Comparison of ENCODE assay signal across 18 cellular contexts in the genomic region with DNA sequence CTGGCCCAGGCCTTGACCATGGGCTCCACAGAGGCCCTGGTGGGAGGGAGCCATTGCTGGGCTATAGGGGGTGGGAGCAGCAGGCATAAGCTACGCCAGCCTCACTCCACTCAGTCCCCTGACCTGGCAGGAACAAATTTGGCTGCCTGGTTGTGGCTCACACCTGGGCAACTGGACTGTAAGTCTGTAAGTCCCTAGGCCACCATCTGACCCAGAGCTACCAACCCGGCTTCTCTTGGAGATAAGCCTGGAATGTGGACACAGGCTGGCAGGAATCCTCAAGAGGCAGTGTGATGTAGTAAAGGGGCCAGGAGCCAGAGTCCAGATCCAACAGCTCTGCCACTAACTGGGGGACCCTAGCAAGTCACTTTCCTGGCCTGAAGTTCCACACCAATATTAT. TPM values are rescaled to one million over a fixed set of nuclear protein-coding genes. Genes with fewer than 3 reads are reported as not detected.
DNase-seq lines count a peak whose midpoint lies in the region; ATAC-seq, FAIRE-seq and TF ChIP-seq lines count a peak whose summit lies in the region.
"Had no signal": no experiment of that assay in that cellular context is flagged by ENCODE, and none has a peak within 500 bp of the region (broad histone marks: within the 10 kb centered on the region; RNA-seq: fewer than 3 reads in every experiment).

No MANE protein-coding gene starts in this region.

- no peaks in the 10 kb centered on the region for H3K9me3 ChIP-seq in right atrium auricular region
- H3K9me3 ChIP-seq in H1 (ENCODE audit: insufficient read depth in 2 of 2, low read depth in 1 of 2, low read length in 1 of 2): no peaks in the 10 kb centered on the region
- H3K9me3 ChIP-seq in left lung: no peaks in the 10 kb centered on the region

- H3K4me2 ChIP-seq in H1 (ENCODE audit: insufficient read depth in 1 of 2, low read depth in 2 of 2, low read length in 2 of 2): no peak overlapping the region

- no peak for FAIRE-seq in H1 (lab: Jason Lieb, UNC)
- FAIRE-seq: K562 had no signal

- no peak for DNase-seq in Right ventricle myocardium superior
- DNase-seq in right atrium auricular region (ENCODE audit: low spot score): no peak
- no peak for DNase-seq in H1 (ENCODE audit: low read depth in 1 of 2, low spot score in 2 of 2)
- DNase-seq in left lung: peak in 1 of 2 donors; percentile 45
- no peak for DNase-seq in erythroblast (lab: John Stamatoyannopoulos, UW)
- DNase-seq in GM10248 (ENCODE audit: extremely low spot score): no peak
- DNase-seq: COR-L47, DMS153, HCEC 1CT, NCI-H1048, NCI-H1694, NCI-H2107, NCI-H2227 treated with DMSO at 0.1 percent for 48 hours, NCI-H524 had no signal

- no peaks in the 10 kb centered on the region for H4K20me1 ChIP-seq in H1 (replicated peaks in 1 of 2; ENCODE audit: control insufficient read depth in 1 of 2, insufficient read depth in 2 of 2, low read length in 2 of 2)

- 0 out of 2 replicates have a peak, but pooled peaks cover 2% of the 10 kb centered on the region for H3K79me1 ChIP-seq in H1 (ENCODE audit: low read depth, low read length)

- POLR2A ChIA-PET in H1 (lab: Charles Lee; ENCODE audit: partially characterized antibody) (interaction anchor here (0.7 to 2.8 kb wide), 2 partner anchors 10 to 13 kb away, joined by 4 to 10 read pairs; no protein-coding TSS in a partner anchor), GM10248 (lab: Yijun Ruan, JAX) (no interaction called here)

- intact Hi-C loops in Right ventricle myocardium superior (cut with DNase I) (no loop called here), left lung (cut with DNase I) (no loop called here)

- no peak overlapping the region for H2BK5ac ChIP-seq in H1 (ENCODE audit: low read depth, low read length)

- TF ChIP-seq CTCF in right atrium auricular region (IDR thresholded peaks at IDR 0.05) (no peak), H1 (IDR thresholded peaks at IDR 0.05; ENCODE audit: control extremely low read depth in 1 of 3, insufficient read depth in 1 of 3, low read depth in 1 of 3, low read length in 3 of 3) (no peak), left lung (IDR thresholded peaks at IDR 0.05) (no peak), GM10248 (IDR thresholded peaks at IDR 0.05; ENCODE audit: control extremely low read depth, extremely low read depth, low read depth, missing control alignments) (no peak)

- H3K4ac ChIP-seq in H1 (replicated peaks; ENCODE audit: insufficient read length, low read depth, low read length): no peak overlapping the region

- no peak for TF ChIP-seq EP300 in H1 (IDR thresholded peaks at IDR 0.05; ENCODE audit: borderline replicate concordance in 1 of 2, low read depth in 2 of 2, low read length in 2 of 2)

- 90% methylated on average over 2 of the region's 2 CpGs; no CpG with 5 or more reads in 1 of the 2 experiments for WGBS in H1 (ENCODE audit: extremely low coverage in 1 of 2, insufficient coverage in 1 of 2, insufficient read length in 1 of 2, insufficient replicate concordance in 2 of 2, low coverage in 1 of 2, low lambda C conversion rate in 2 of 2, missing lambda C conversion rate in 1 of 2), 2 experiments

- ATAC-seq in Right ventricle myocardium superior (ENCODE audit: poor library complexity): peak; percentile 38
- peak; percentile 70 for ATAC-seq in left lung
- no peak for ATAC-seq in HG03571 (IDR thresholded peaks at IDR 0.05; ENCODE audit: unreplicated experiment)
- ATAC-seq in HG03159 (IDR thresholded peaks at IDR 0.05; ENCODE audit: unreplicated experiment): no peak
- ATAC-seq: K562 had no signal

- 0 out of 2 replicates have a peak overlapping the region, but pooled peaks have one; percentile 23 for H2BK12ac ChIP-seq in H1 (ENCODE audit: low read depth, low read length)

- H3K27me3 ChIP-seq in right atrium auricular region (no peaks in the 10 kb centered on the region), H1 (replicated peaks in 1 of 4; ENCODE audit: control insufficient read depth in 3 of 4, extremely low read depth in 1 of 4, insufficient read depth in 3 of 4, low read length in 3 of 4) (no peaks in the 10 kb centered on the region), left lung (no peaks in the 10 kb centered on the region)

- no peak overlapping the region for H2AFZ ChIP-seq in H1 (ENCODE audit: low read length)

- TF ChIP-seq POLR2A in H1 (IDR thresholded peaks at IDR 0.05; ENCODE audit: control extremely low read depth in 1 of 2, low read depth in 2 of 2, low read length in 2 of 2) (no peak), erythroblast (IDR thresholded peaks at IDR 0.05; ENCODE audit: low read length) (no peak)

- H4K5ac ChIP-seq in H1 (ENCODE audit: insufficient read length, low read depth, low read length): no peak overlapping the region

- H3K4me3 ChIP-seq in right atrium auricular region: no peak overlapping the region
- H3K4me3 ChIP-seq in H1 (ENCODE audit: extremely low read depth in 1 of 4, insufficient read depth in 2 of 4, low read depth in 3 of 4, low read length in 4 of 4): no peak overlapping the region
- H3K4me3 ChIP-seq in left lung: no peak overlapping the region
- H3K4me3 ChIP-seq: K562 had no signal

- no peak overlapping the region for H3K18ac ChIP-seq in H1 (ENCODE audit: extremely low read depth, low read length)

- H2AK5ac ChIP-seq in H1 (ENCODE audit: low read depth, low read length): no peak overlapping the region

- H3K9ac ChIP-seq in H1 (replicated peaks in 1 of 4; ENCODE audit: extremely low read depth in 1 of 4, low read depth in 3 of 4, low read length in 3 of 4): no peak overlapping the region

- TF ChIP-seq RAD21 in H1 (IDR thresholded peaks at IDR 0.05 in 1 of 2, conservative IDR thresholded peaks at IDR 0.05 in 1 of 2; ENCODE audit: low read depth in 2 of 2, low read length in 2 of 2): no peak

- H3K23me2 ChIP-seq in H1 (ENCODE audit: low read depth, low read length): no peaks in the 10 kb centered on the region

- H3K27ac ChIP-seq in right atrium auricular region (no peak overlapping the region), H1 (ENCODE audit: low read depth, low read length) (no peak overlapping the region), left lung (peak overlapping the region in 1 of 2 donors; percentile 87)
- H3K27ac ChIP-seq: C4-2B had no signal

- H3K4me1 ChIP-seq in right atrium auricular region (peaks cover 0 to 16% of the 10 kb centered on the region in 2 donors), H1 (replicated peaks in 1 of 4; ENCODE audit: control insufficient read depth in 3 of 4, insufficient read depth in 4 of 4, low read length in 3 of 4) (peaks cover 0 to 7% (median 3%) of the 10 kb centered on the region in 4 experiments; a peak in 5 of 7 replicates), left lung (peaks cover 0 to 69% of the 10 kb centered on the region in 2 donors)

- H2BK15ac ChIP-seq in H1 (ENCODE audit: low read length): no peak overlapping the region

- H2BK20ac ChIP-seq in H1 (ENCODE audit: low read length): no peak overlapping the region

- no peak overlapping the region for H4K8ac ChIP-seq in H1 (ENCODE audit: extremely low read depth, insufficient read depth, low read length)

- H3K23ac ChIP-seq in H1 (ENCODE audit: insufficient read length): no peak overlapping the region

- H3K79me2 ChIP-seq in H1 (ENCODE audit: control insufficient read depth in 1 of 2, insufficient read depth in 2 of 2, low read length in 2 of 2): no peaks in the 10 kb centered on the region

- H2BK120ac ChIP-seq in H1 (replicated peaks; ENCODE audit: low read depth, low read length): no peak overlapping the region

- no peak overlapping the region for H3K14ac ChIP-seq in H1 (ENCODE audit: insufficient read length)

- CTCF ChIA-PET in H1 (lab: Charles Lee; ENCODE audit: partially characterized antibody): interaction anchor here (0.8 to 2.2 kb wide), 5 partner anchors 9 to 44 kb away, joined by 3 to 7 read pairs (median 3); no protein-coding TSS in a partner anchor
- CTCF ChIA-PET in GM10248 (lab: Yijun Ruan, JAX): interaction anchor here (1.1 to 4.9 kb wide), 7 partner anchors 10 to 337 kb away, joined by 3 to 26 read pairs (median 6); a partner anchor contains a TSS

- H3K36me3 ChIP-seq in right atrium auricular region (no peaks in the 10 kb centered on the region), H1 (ENCODE audit: control insufficient read depth in 2 of 4, insufficient read depth in 4 of 4, low read length in 3 of 4) (no peaks in the 10 kb centered on the region; a peak in 1 of 8 replicates), left lung (peaks cover 0 to 46% of the 10 kb centered on the region in 2 donors)

- H4K91ac ChIP-seq in H1 (replicated peaks; ENCODE audit: insufficient read length, low read length): no peak overlapping the region

- H3K56ac ChIP-seq in H1 (replicated peaks; ENCODE audit: insufficient read length, low read depth, low read length): no peak overlapping the region

TF ChIP-seq in H1, 55 proteins besides CTCF, POLR2A, EP300 and RAD21:
- TF ChIP-seq SP2 (IDR thresholded peaks at IDR 0.05; ENCODE audit: low read length) (no peak), BACH1 (IDR thresholded peaks at IDR 0.05; ENCODE audit: low read length) (no peak)

RNA-seq across cellular contexts. Expression of a gene that starts 11.4 kb away (rescaled TPM):
- total RNA-seq in Right ventricle myocardium superior: 5.7 TPM
- total RNA-seq in right atrium auricular region: 10 to 100 TPM in 1 of 2 donors, 1 to 10 TPM in 1; 3.2 to 10.7 TPM
- total RNA-seq in H1 (2021; fragmentation: NEBNext Ultra II Directional; extraction: Animal tissue kit (Norgen Biotek cat#: 25700)): not detected in 2 replicates
- polyA plus RNA-seq in H1 (2011; rRNA removed): 0.03 TPM in 1 of 2 replicates, not detected in the other
- 0.10 TPM for polyA plus RNA-seq in H1 (2011; cell fraction: cytosol; rRNA removed)
- not detected for polyA plus RNA-seq in H1 (2011; cell fraction: nucleus; rRNA removed)
- polyA plus RNA-seq in H1 (2012, experiment 1 of 2): not detected in 4 replicates
- not detected for polyA plus RNA-seq in H1 (2012, experiment 2 of 2)
- 0.20 TPM for polyA plus RNA-seq in H1 (2013, experiment 1 of 2)
- polyA plus RNA-seq in H1 (2013, experiment 2 of 2): 0.06 TPM
- 0.07 TPM in 1 of 2 replicates, not detected in the other for polyA minus RNA-seq in H1 (2011; rRNA and poly(A)+ RNA removed)
- not detected for polyA minus RNA-seq in H1 (2011; cell fraction: cytosol; rRNA and poly(A)+ RNA removed)
- polyA minus RNA-seq in H1 (2011; cell fraction: nucleus; rRNA and poly(A)+ RNA removed): not detected
- 100 to 1,000 TPM in 1 of 2 donors, 10 to 100 TPM in 1; 70.9 to 139 TPM for total RNA-seq in left lung

RNA-seq across cellular contexts. Expression of a gene that starts 56.7 kb away (rescaled TPM):
- total RNA-seq in Right ventricle myocardium superior (32.9 TPM), right atrium auricular region (10 to 100 TPM; 39.2 to 47.0 TPM), left lung (100 to 1,000 TPM; 171 to 208 TPM)
- 58.9 and 60.8 TPM in 2 replicates for total RNA-seq in H1 (2021; fragmentation: NEBNext Ultra II Directional; extraction: Animal tissue kit (Norgen Biotek cat#: 25700))
- 15.1 and 24.0 TPM in 2 replicates for polyA plus RNA-seq in H1 (2011; rRNA removed)
- 35.4 TPM for polyA plus RNA-seq in H1 (2011; cell fraction: cytosol; rRNA removed)
- polyA plus RNA-seq in H1 (2011; cell fraction: nucleus; rRNA removed): 10.3 TPM
- 59.1 to 87.7 TPM (median 68.2 TPM) in 4 replicates for polyA plus RNA-seq in H1 (2012, experiment 1 of 2)
- 12.6 TPM for polyA plus RNA-seq in H1 (2012, experiment 2 of 2)
- 52.8 TPM for polyA plus RNA-seq in H1 (2013, experiment 1 of 2)
- 53.5 TPM for polyA plus RNA-seq in H1 (2013, experiment 2 of 2)
- 14.8 and 17.4 TPM in 2 replicates for polyA minus RNA-seq in H1 (2011; rRNA and poly(A)+ RNA removed)
- polyA minus RNA-seq in H1 (2011; cell fraction: cytosol; rRNA and poly(A)+ RNA removed): 39.9 TPM
- polyA minus RNA-seq in H1 (2011; cell fraction: nucleus; rRNA and poly(A)+ RNA removed): 12.0 TPM

Comparison
In these comparisons a context has a peak if more than half of its experiments do, and no peak if none do; other contexts are left out.
1. ATAC-seq: peak in Right ventricle myocardium superior (single experiment) and left lung (single experiment); none in HG03571 (single experiment) and HG03159 (single experiment).
2. RNA of a gene that starts 11.4 kb away (total RNA-seq): 70.9 to 139 TPM in left lung; 3.2 to 10.7 TPM in right atrium auricular region, 5.7 TPM in Right ventricle myocardium superior (single experiment) and not detected in H1; every median in the first group is over 4 times any median in the second.